In the genomic region with DNA sequence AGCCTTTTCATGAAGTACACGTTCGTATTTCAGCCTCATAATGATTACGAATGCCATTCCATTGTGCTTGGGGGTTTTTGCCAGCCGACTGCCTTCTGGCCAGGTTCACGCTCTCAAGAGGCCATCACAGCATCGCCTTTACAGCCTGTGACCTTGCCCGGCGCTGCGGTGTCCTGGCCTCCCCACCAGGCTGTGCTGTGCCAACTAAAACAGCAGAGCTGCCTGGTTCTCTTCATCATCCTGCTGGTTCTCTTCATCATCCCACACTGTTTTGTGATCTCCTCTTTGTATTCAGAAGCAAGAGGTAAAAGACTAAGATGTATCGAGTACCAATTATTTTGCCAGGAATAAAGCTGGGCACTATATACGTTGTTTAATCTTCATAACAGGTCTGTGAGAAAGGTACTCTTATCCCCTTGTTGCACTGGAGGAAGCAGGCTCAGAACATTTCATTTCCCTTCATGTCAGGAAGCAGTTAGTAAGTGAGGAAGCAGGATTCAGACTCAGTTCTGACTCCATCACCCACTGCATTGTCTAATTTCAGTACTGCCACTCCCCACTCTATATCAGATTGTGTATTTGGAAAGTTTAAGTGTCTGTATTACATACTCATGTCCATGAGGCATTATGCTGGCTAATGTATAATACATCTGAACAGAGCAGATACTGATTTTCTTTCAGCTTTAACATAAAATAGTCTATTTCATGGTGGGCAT, we compare ENCODE assay signal across 10 cellular contexts.
DNase-seq lines count a peak whose midpoint lies in the region; ATAC-seq, FAIRE-seq and TF ChIP-seq lines count a peak whose summit lies in the region.
"Had no signal": no experiment of that assay in that cellular context is flagged by ENCODE, and none has a peak within 500 bp of the region (broad histone marks: within the 10 kb centered on the region; RNA-seq: fewer than 3 reads in every experiment).

No MANE protein-coding gene starts in this region.

- H3K36me3 ChIP-seq in CD8-positive, alpha-beta T cell (ENCODE audit: insufficient read depth, low read length): no peaks in the 10 kb centered on the region
- no peaks in the 10 kb centered on the region for H3K36me3 ChIP-seq in PC-3 (ENCODE audit: low read depth, low read length)
- no peaks in the 10 kb centered on the region for H3K36me3 ChIP-seq in keratinocyte (ENCODE audit: control insufficient read depth in 2 of 2, extremely low read depth in 1 of 2, insufficient read depth in 2 of 2, low read length in 2 of 2)

- H3K79me2 ChIP-seq in PC-3 (ENCODE audit: low read length): no peaks in the 10 kb centered on the region
- H3K79me2 ChIP-seq in keratinocyte (ENCODE audit: control insufficient read depth, insufficient read depth, low read length): no peaks in the 10 kb centered on the region

- no peaks in the 10 kb centered on the region for H3K9me3 Mint-ChIP-seq in CD8-positive, alpha-beta T cell
- H3K9me3 Mint-ChIP-seq in activated naive CD8-positive, alpha-beta T cell treated with anti-CD3 and anti-CD28 coated beads, Interleukin-2, amount 10 ng/mL, durations not matched to agents 7 days and 5 days: no peaks in the 10 kb centered on the region
- H3K9me3 Mint-ChIP-seq: stimulated activated naive CD8-positive, alpha-beta T cell treated with anti-CD3 and anti-CD28 coated beads, Interleukin-15, Interleukin-2, amounts not matched to agents 100 ng/mL and 50 ng/mL, for 24 hours had no signal

- dilution Hi-C loops in keratinocyte (cut with MboI; ENCODE audit: extremely low pct_ligation_motif_present, low sequenced_read_pairs): no loop called here

- H3K4me3 Mint-ChIP-seq in CD8-positive, alpha-beta T cell: no peak overlapping the region
- H3K4me3 Mint-ChIP-seq in activated naive CD8-positive, alpha-beta T cell treated with anti-CD3 and anti-CD28 coated beads, Interleukin-2, amount 10 ng/mL, durations not matched to agents 7 days and 5 days: no peak overlapping the region
- H3K4me3 Mint-ChIP-seq: stimulated activated naive CD8-positive, alpha-beta T cell treated with anti-CD3 and anti-CD28 coated beads, Interleukin-15, Interleukin-2, amounts not matched to agents 100 ng/mL and 50 ng/mL, for 24 hours had no signal

- H3K4me2 ChIP-seq in PC-3 (ENCODE audit: low read length) (no peak overlapping the region), keratinocyte (ENCODE audit: control insufficient read depth, extremely low read depth, insufficient read depth, low read depth, low read length) (no peak overlapping the region)

- CTCF ChIA-PET in CD8-positive, alpha-beta T cell (lab: Charles Lee): interaction anchor here (0.7 to 2.7 kb wide), 22 partner anchors 9 to 412 kb away, joined by 3 to 31 read pairs (median 4); no protein-coding TSS in a partner anchor
- CTCF ChIA-PET in PC-3 (lab: Charles Lee): no interaction called here

- H3K27ac Mint-ChIP-seq in CD8-positive, alpha-beta T cell: no peak overlapping the region
- H3K27ac Mint-ChIP-seq in activated naive CD8-positive, alpha-beta T cell treated with anti-CD3 and anti-CD28 coated beads, Interleukin-2, amount 10 ng/mL, durations not matched to agents 7 days and 5 days: no peak overlapping the region
- H3K27ac Mint-ChIP-seq: stimulated activated naive CD8-positive, alpha-beta T cell treated with anti-CD3 and anti-CD28 coated beads, Interleukin-15, Interleukin-2, amounts not matched to agents 100 ng/mL and 50 ng/mL, for 24 hours had no signal

- H4K20me1 ChIP-seq in PC-3 (ENCODE audit: low read length): no peaks in the 10 kb centered on the region
- no peaks in the 10 kb centered on the region for H4K20me1 ChIP-seq in keratinocyte (ENCODE audit: control insufficient read depth, extremely low read depth, insufficient read depth, low read length)

- H2AFZ ChIP-seq in PC-3 (ENCODE audit: low read length) (no peak overlapping the region), keratinocyte (ENCODE audit: control insufficient read depth, low read length) (no peak overlapping the region)

- no peaks in the 10 kb centered on the region for H3K9me3 ChIP-seq in CD8-positive, alpha-beta T cell (ENCODE audit: low read length)
- H3K9me3 ChIP-seq in PC-3 (ENCODE audit: low read length) (0 out of 2 replicates have a peak, but pooled peaks cover under 1% of the 10 kb centered on the region), keratinocyte (ENCODE audit: control insufficient read depth, low read depth, low read length) (no peaks in the 10 kb centered on the region)
- H3K9me3 ChIP-seq: body of pancreas had no signal

- H3K27me3 ChIP-seq in CD8-positive, alpha-beta T cell (ENCODE audit: insufficient read depth, low read length): no peaks in the 10 kb centered on the region
- H3K27me3 ChIP-seq in PC-3 (ENCODE audit: low read length) (no peaks in the 10 kb centered on the region), keratinocyte (ENCODE audit: control insufficient read depth, extremely low read depth, insufficient read depth, low read length) (no peaks in the 10 kb centered on the region)
- H3K27me3 ChIP-seq: body of pancreas had no signal

- ATAC-seq in CD8-positive, alpha-beta T cell: peak; percentile 79
- ATAC-seq in PC-3: no peak
- peak; percentile 58 for ATAC-seq in activated naive CD8-positive, alpha-beta T cell treated with anti-CD3 and anti-CD28 coated beads, Interleukin-2, amount 10 ng/mL, durations not matched to agents 7 days and 5 days (ENCODE audit: low read depth)
- ATAC-seq in HG02852 (IDR thresholded peaks at IDR 0.05; ENCODE audit: unreplicated experiment): no peak
- ATAC-seq: body of pancreas had no signal

- H3K4me1 Mint-ChIP-seq in CD8-positive, alpha-beta T cell (ENCODE audit: low read depth): peaks cover 5% of the 10 kb centered on the region
- H3K4me1 Mint-ChIP-seq in activated naive CD8-positive, alpha-beta T cell treated with anti-CD3 and anti-CD28 coated beads, Interleukin-2, amount 10 ng/mL, durations not matched to agents 7 days and 5 days: peaks cover 1% of the 10 kb centered on the region

- no peak overlapping the region for H3K27ac ChIP-seq in CD8-positive, alpha-beta T cell (ENCODE audit: low read depth, low read length)
- no peak overlapping the region for H3K27ac ChIP-seq in PC-3 (ENCODE audit: low read length)
- H3K27ac ChIP-seq in keratinocyte (ENCODE audit: control insufficient read depth, insufficient read depth, low read length): no peak overlapping the region
- H3K27ac ChIP-seq: body of pancreas had no signal

- H3F3A ChIP-seq in PC-3 (ENCODE audit: low read length, unreplicated experiment): no peaks in the 10 kb centered on the region

- H3K9ac ChIP-seq in PC-3 (ENCODE audit: low read length): no peak overlapping the region
- H3K9ac ChIP-seq in keratinocyte (ENCODE audit: control insufficient read depth, extremely low read depth, insufficient read depth, low read length): no peak overlapping the region

- no peak overlapping the region for H3K4me3 ChIP-seq in CD8-positive, alpha-beta T cell (ENCODE audit: low read depth, low read length)
- no peak overlapping the region for H3K4me3 ChIP-seq in PC-3 (ENCODE audit: low read length)
- H3K4me3 ChIP-seq in keratinocyte (ENCODE audit: control insufficient read depth in 2 of 3, extremely low read depth in 1 of 3, insufficient read depth in 2 of 3, low read depth in 1 of 3, low read length in 3 of 3): no peak overlapping the region
- H3K4me3 ChIP-seq: body of pancreas had no signal

- BruUV-seq in PC-3 (replicated peaks; lab: Mats Ljungman, UMichigan): no TSS peak

- peak; percentile 12 to 76 (median 53) for DNase-seq in CD8-positive, alpha-beta T cell
- DNase-seq in PC-3: no peak
- peak; percentile 46 for DNase-seq in activated naive CD8-positive, alpha-beta T cell treated with anti-CD3 and anti-CD28 coated beads, Interleukin-2, amount 10 ng/mL, durations not matched to agents 7 days and 5 days
- DNase-seq in keratinocyte (ENCODE audit: low read depth, low spot score): no peak
- peak; percentile 12 to 24 for DNase-seq in stimulated activated CD8-positive, alpha-beta memory T cell treated with anti-CD3 and anti-CD28 coated beads, Interleukin-7, amount 100 ng/mL, for 4 hours (ENCODE audit: low read depth in 2 of 2)
- no peak for DNase-seq in middle frontal gyrus (ENCODE audit: extremely low spot score, low spot score)
- DNase-seq in SW 1271 (lab: John Stamatoyannopoulos, UW): no peak

- no peaks in the 10 kb centered on the region for H3K9me2 ChIP-seq in PC-3 (replicated peaks; ENCODE audit: low read length)

- POLR2A ChIA-PET in CD8-positive, alpha-beta T cell (lab: Charles Lee): interaction anchor here (1.4 kb wide), 1 partner anchor 360 kb away, joined by 6 read pairs; no protein-coding TSS in a partner anchor
- POLR2A ChIA-PET in PC-3 (lab: Charles Lee; ENCODE audit: unreplicated experiment): no interaction called here
- POLR2A ChIA-PET in activated naive CD8-positive, alpha-beta T cell treated with anti-CD3 and anti-CD28 coated beads, Interleukin-2, amount 10 ng/mL, durations not matched to agents 7 days and 5 days (lab: Charles Lee): no interaction called here

- TF ChIP-seq CTCF in CD8-positive, alpha-beta T cell (IDR thresholded peaks at IDR 0.05): peak; percentile 62
- TF ChIP-seq CTCF in PC-3 (conservative IDR thresholded peaks at IDR 0.05; ENCODE audit: low read depth, low read length): peak; percentile 40
- TF ChIP-seq CTCF in keratinocyte (optimal IDR thresholded peaks at IDR 0.05 in 1 of 3, IDR thresholded peaks at IDR 0.05 in 1 of 3, conservative IDR thresholded peaks at IDR 0.05 in 1 of 3; ENCODE audit: extremely low read depth in 1 of 3, insufficient read depth in 2 of 3, low read length in 3 of 3): peak in 2 of 3 experiments; percentile 16 to 36

- intact Hi-C loops in CD8-positive, alpha-beta T cell (cut with DNase I, micrococcal nuclease): loop anchor here (1.0 to 10.0 kb wide), 6 partner anchors 69 to 413 kb away; no protein-coding TSS in a partner anchor
- intact Hi-C loops in PC-3 (cut with micrococcal nuclease): no loop called here

- no peaks in the 10 kb centered on the region for H3K27me3 Mint-ChIP-seq in CD8-positive, alpha-beta T cell (ENCODE audit: low read depth)
- no peaks in the 10 kb centered on the region for H3K27me3 Mint-ChIP-seq in activated naive CD8-positive, alpha-beta T cell treated with anti-CD3 and anti-CD28 coated beads, Interleukin-2, amount 10 ng/mL, durations not matched to agents 7 days and 5 days
- H3K27me3 Mint-ChIP-seq: stimulated activated naive CD8-positive, alpha-beta T cell treated with anti-CD3 and anti-CD28 coated beads, Interleukin-15, Interleukin-2, amounts not matched to agents 100 ng/mL and 50 ng/mL, for 24 hours had no signal

- H3K36me3 Mint-ChIP-seq in CD8-positive, alpha-beta T cell: peaks cover 6% of the 10 kb centered on the region
- no peaks in the 10 kb centered on the region for H3K36me3 Mint-ChIP-seq in activated naive CD8-positive, alpha-beta T cell treated with anti-CD3 and anti-CD28 coated beads, Interleukin-2, amount 10 ng/mL, durations not matched to agents 7 days and 5 days

- no peaks in the 10 kb centered on the region for H3K9me1 ChIP-seq in keratinocyte (ENCODE audit: control insufficient read depth, extremely low read depth, insufficient read depth, low read length)

- no peak for FAIRE-seq in keratinocyte (lab: Jason Lieb, UNC)

- no peaks in the 10 kb centered on the region for H3K4me1 ChIP-seq in CD8-positive, alpha-beta T cell (ENCODE audit: insufficient read depth, low read length)
- H3K4me1 ChIP-seq in PC-3 (ENCODE audit: insufficient read depth, low read length) (peaks cover 15% of the 10 kb centered on the region; the same call in 1 of the 2 replicates), keratinocyte (ENCODE audit: control insufficient read depth, extremely low read depth, insufficient read depth, low read length) (no peaks in the 10 kb centered on the region)
- H3K4me1 ChIP-seq: body of pancreas had no signal

Comparison
In these comparisons a context has a peak if more than half of its experiments do, and no peak if none do; other contexts are left out.
1. ATAC-seq: peak in CD8-positive, alpha-beta T cell (single experiment) and activated naive CD8-positive, alpha-beta T cell treated with anti-CD3 and anti-CD28 coated beads, Interleukin-2, amount 10 ng/mL, durations not matched to agents 7 days and 5 days (single experiment); none in PC-3 (single experiment) and HG02852 (single experiment).
2. DNase-seq: peak in CD8-positive, alpha-beta T cell (7 of 7), activated naive CD8-positive, alpha-beta T cell treated with anti-CD3 and anti-CD28 coated beads, Interleukin-2, amount 10 ng/mL, durations not matched to agents 7 days and 5 days (single experiment) and stimulated activated CD8-positive, alpha-beta memory T cell treated with anti-CD3 and anti-CD28 coated beads, Interleukin-7, amount 100 ng/mL, for 4 hours (2 of 2); none in PC-3 (single experiment), keratinocyte (single experiment), middle frontal gyrus (single experiment) and SW 1271 (0 of 2).
3. Peak in every context shown above with its lines, with median percentiles within 50 percentile points of each other: CTCF ChIP-seq.